In the genomic region with DNA sequence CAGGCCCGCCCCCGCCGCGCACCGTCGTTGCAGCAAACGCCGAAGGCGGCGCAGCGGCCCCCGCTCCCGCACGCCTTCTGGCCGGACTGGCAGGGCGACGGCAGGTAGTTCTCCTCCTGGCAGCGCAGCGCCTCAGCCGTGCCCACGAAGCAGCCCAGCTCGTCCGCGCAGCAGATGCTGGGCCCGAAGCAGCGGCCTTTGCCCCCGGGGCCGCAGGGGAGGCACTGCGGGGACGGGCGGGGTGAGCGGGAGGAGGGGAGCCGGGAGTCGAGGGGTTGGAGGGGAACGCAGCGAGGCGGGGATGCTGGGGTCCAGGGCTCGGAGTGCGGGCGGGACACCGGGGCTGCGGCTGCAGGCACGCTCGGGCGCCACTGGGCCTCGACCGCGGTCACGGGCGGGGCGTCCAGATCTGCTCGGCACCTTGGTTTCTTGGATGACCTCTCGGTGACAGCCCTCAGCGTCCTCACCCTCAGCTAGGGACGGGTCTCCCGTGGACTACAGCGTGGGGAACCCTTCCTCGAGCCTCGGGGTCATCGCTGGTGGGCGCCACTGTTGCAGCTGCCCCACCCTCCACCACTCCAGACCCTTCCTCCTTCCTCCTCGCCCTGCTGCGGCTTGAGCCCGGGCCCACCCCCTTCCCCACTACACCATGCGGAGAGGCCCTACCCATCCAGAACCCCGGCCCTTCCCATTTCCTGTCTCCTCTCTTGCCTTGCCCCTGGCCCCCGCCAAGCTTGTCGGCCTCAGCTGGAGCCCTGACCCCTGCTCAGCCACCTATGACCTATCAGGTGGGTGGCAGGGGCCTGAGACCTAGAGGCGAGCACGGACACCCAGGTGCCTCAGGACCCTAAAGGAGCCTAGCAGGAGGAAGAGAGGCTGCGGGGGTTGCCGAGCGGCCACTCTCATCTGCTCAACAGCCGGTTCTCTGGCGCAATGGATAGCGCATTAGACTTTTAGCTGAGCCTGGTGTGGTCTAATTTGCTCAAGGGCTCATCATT, we compare ENCODE assay signal across 11 cellular contexts. TPM values are rescaled to one million over a fixed set of nuclear protein-coding genes. Genes with fewer than 3 reads are reported as not detected.
DNase-seq lines count a peak whose midpoint lies in the region; ATAC-seq and TF ChIP-seq lines count a peak whose summit lies in the region.
"Had no signal": no experiment of that assay in that cellular context is flagged by ENCODE, and none has a peak within 500 bp of the region (broad histone marks: within the 10 kb centered on the region; RNA-seq: fewer than 3 reads in every experiment).

No MANE protein-coding gene starts in this region.

- H4K20me1 ChIP-seq in osteoblast (ENCODE audit: insufficient read depth, low read length): no peaks in the 10 kb centered on the region

- no peak for TF ChIP-seq CTCF in CD4-positive, alpha-beta T cell (IDR thresholded peaks at IDR 0.05)
- TF ChIP-seq CTCF in endodermal cell (conservative IDR thresholded peaks at IDR 0.05) (no peak), osteoblast (IDR thresholded peaks at IDR 0.05; ENCODE audit: extremely low read depth, low read depth, low read length) (no peak)

- intact Hi-C loops in CD4-positive, alpha-beta T cell (cut with DNase I, micrococcal nuclease): no loop called here
- intact Hi-C loops in sciatic nerve (cut with DNase I): no loop called here

- H3K36me3 Mint-ChIP-seq in CD4-positive, alpha-beta T cell (ENCODE audit: low read depth): no peaks in the 10 kb centered on the region
- H3K36me3 Mint-ChIP-seq in endodermal cell (ENCODE audit: low read depth): no peaks in the 10 kb centered on the region

- 12% methylated on average over 75 of the region's 76 CpGs for WGBS in HUES64
- 26 to 44% methylated on average over 29 to 76 of the region's 76 CpGs for WGBS in endodermal cell (ENCODE audit: insufficient coverage in 1 of 2, insufficient read length in 1 of 2), 2 experiments

- H3K4me3 ChIP-seq in HUES64 (ENCODE audit: low read length) (peak overlapping the region; percentile 50), endodermal cell (ENCODE audit: low read length) (no peak overlapping the region), osteoblast (ENCODE audit: insufficient read depth, low read length) (no peak overlapping the region), HAP-1 (no peak overlapping the region)

- no peak overlapping the region for H2AFZ ChIP-seq in osteoblast (ENCODE audit: low read length)

- H3K4me3 Mint-ChIP-seq in CD4-positive, alpha-beta T cell: peak overlapping the region; percentile 48
- H3K4me3 Mint-ChIP-seq in endodermal cell: peak overlapping the region; percentile 38

- no peaks in the 10 kb centered on the region for H3K79me2 ChIP-seq in osteoblast (ENCODE audit: insufficient read depth, low read length)

- no peaks in the 10 kb centered on the region for H3K36me3 ChIP-seq in HUES64 (ENCODE audit: insufficient read depth, low read length)
- H3K36me3 ChIP-seq in endodermal cell (ENCODE audit: control insufficient read depth, insufficient read depth, low read length): no peaks in the 10 kb centered on the region
- no peaks in the 10 kb centered on the region for H3K36me3 ChIP-seq in osteoblast (ENCODE audit: insufficient read depth, low read length)
- H3K36me3 ChIP-seq in HAP-1 (replicated peaks): no peaks in the 10 kb centered on the region

- H3K27ac ChIP-seq in CD4-positive, alpha-beta T cell (ENCODE audit: low read depth, low read length): no peak overlapping the region
- H3K27ac ChIP-seq in HUES64 (ENCODE audit: low read depth, low read length): no peak overlapping the region
- H3K27ac ChIP-seq in endodermal cell (ENCODE audit: low read depth, low read length): no peak overlapping the region
- no peak overlapping the region for H3K27ac ChIP-seq in osteoblast (ENCODE audit: low read depth, low read length)

- H3K27ac Mint-ChIP-seq in CD4-positive, alpha-beta T cell: no peak overlapping the region
- H3K27ac Mint-ChIP-seq in endodermal cell: no peak overlapping the region

- POLR2A ChIA-PET in CD4-positive, alpha-beta T cell (lab: Charles Lee): interaction anchor here (1.7 to 2.3 kb wide), 2 partner anchors 9 to 10 kb away, joined by 7 to 18 read pairs; no protein-coding TSS in a partner anchor

- in situ Hi-C loops in HAP-1 (cut with MboI; ENCODE audit: low sequenced_read_pairs): no loop called here

- H3K4me1 ChIP-seq in HUES64 (ENCODE audit: insufficient read depth, low read length) (peaks cover 4% of the 10 kb centered on the region; the same call in 1 of the 2 replicates), endodermal cell (ENCODE audit: control insufficient read depth, insufficient read depth, low read length) (no peaks in the 10 kb centered on the region), osteoblast (ENCODE audit: insufficient read depth, low read length) (peaks cover 10% of the 10 kb centered on the region), HAP-1 (no peaks in the 10 kb centered on the region)

- no peak overlapping the region for H3K9ac ChIP-seq in HUES64 (ENCODE audit: low read depth, low read length)
- H3K9ac ChIP-seq in endodermal cell (ENCODE audit: extremely low read depth, low read length, poor library complexity, severe bottlenecking): no peak overlapping the region

- no peaks in the 10 kb centered on the region for H3K9me3 ChIP-seq in CD4-positive, alpha-beta T cell (ENCODE audit: control insufficient read depth, low read length)
- H3K9me3 ChIP-seq in HUES64 (ENCODE audit: insufficient read depth, low read depth, low read length): no peaks in the 10 kb centered on the region
- no peaks in the 10 kb centered on the region for H3K9me3 ChIP-seq in endodermal cell (ENCODE audit: control insufficient read depth, low read length)
- H3K9me3 ChIP-seq in osteoblast (ENCODE audit: low read depth, low read length): no peaks in the 10 kb centered on the region
- H3K9me3 ChIP-seq in HAP-1: no peaks in the 10 kb centered on the region

- H3K9me3 Mint-ChIP-seq in CD4-positive, alpha-beta T cell: no peaks in the 10 kb centered on the region
- no peaks in the 10 kb centered on the region for H3K9me3 Mint-ChIP-seq in endodermal cell

- H3K4me1 Mint-ChIP-seq in CD4-positive, alpha-beta T cell (ENCODE audit: low read depth): peaks cover 12% of the 10 kb centered on the region
- peaks cover 3% of the 10 kb centered on the region for H3K4me1 Mint-ChIP-seq in endodermal cell

- peak; percentile 41 for ATAC-seq in CD4-positive, alpha-beta T cell (ENCODE audit: poor library complexity)
- ATAC-seq in sciatic nerve: no peak

- no peak for DNase-seq in CD4-positive, alpha-beta T cell
- DNase-seq in endodermal cell (peak; percentile 72), osteoblast (ENCODE audit: insufficient read length, low spot score, missing footprints) (peak; percentile 73), sciatic nerve (ENCODE audit: low spot score) (no peak), RPMI8226 (no peak), HAP-1 (ENCODE audit: low spot score in 2 of 2) (no peak)
- DNase-seq in stimulated activated CD4-positive, alpha-beta T cell treated with anti-CD3 and anti-CD28 coated beads, Interleukin-15, amount 100 ng/mL, for 24 hours: no peak
- DNase-seq: activated CD4-positive, alpha-beta T cell treated with anti-CD3 and anti-CD28 coated beads for 1 hour; caudate nucleus; OCI-M1 had no signal

- peaks cover 45% of the 10 kb centered on the region for H3K27me3 Mint-ChIP-seq in CD4-positive, alpha-beta T cell
- H3K27me3 Mint-ChIP-seq in endodermal cell (ENCODE audit: insufficient read depth): peaks cover 64% of the 10 kb centered on the region

- H3K27me3 ChIP-seq in CD4-positive, alpha-beta T cell (ENCODE audit: control insufficient read depth, insufficient read depth, low read length): peaks cover 26% of the 10 kb centered on the region
- H3K27me3 ChIP-seq in HUES64 (ENCODE audit: insufficient read depth, low read length) (peaks cover 56% of the 10 kb centered on the region), endodermal cell (ENCODE audit: control insufficient read depth, insufficient read depth, low read length, poor library complexity, severe bottlenecking) (peaks cover 62% of the 10 kb centered on the region), osteoblast (ENCODE audit: insufficient read depth, low read length) (peaks cover 34% of the 10 kb centered on the region), HAP-1 (ENCODE audit: low read depth) (no peaks in the 10 kb centered on the region; the same call in 1 of the 2 replicates)

- H3K4me2 ChIP-seq in osteoblast (ENCODE audit: insufficient read depth, low read length): no peak overlapping the region

- CTCF ChIA-PET in CD4-positive, alpha-beta T cell (lab: Charles Lee): no interaction called here

RNA-seq across cellular contexts. Expression of a gene that starts 1.3 kb away (rescaled TPM):
- total RNA-seq in CD4-positive, alpha-beta T cell: under 1 TPM; 0.47 to 0.56 TPM
- not detected for polyA plus RNA-seq in HUES64 (2013, experiment 1 of 2)
- polyA plus RNA-seq in HUES64 (2013, experiment 2 of 2): not detected
- total RNA-seq in endodermal cell: not detected
- polyA plus RNA-seq in endodermal cell (2013, experiment 1 of 2): not detected
- not detected for polyA plus RNA-seq in endodermal cell (2013, experiment 2 of 2)
- not detected in 2 replicates for total RNA-seq in osteoblast
- not detected for total RNA-seq in sciatic nerve

RNA-seq across cellular contexts. Expression of a gene that starts 11.8 kb away (rescaled TPM):
- total RNA-seq in CD4-positive, alpha-beta T cell: 1 to 10 TPM; 1.1 to 1.6 TPM
- polyA plus RNA-seq in HUES64 (2013, experiment 1 of 2): not detected
- not detected for polyA plus RNA-seq in HUES64 (2013, experiment 2 of 2)
- total RNA-seq in endodermal cell: not detected
- polyA plus RNA-seq in endodermal cell (2013, experiment 1 of 2): not detected
- polyA plus RNA-seq in endodermal cell (2013, experiment 2 of 2): not detected
- total RNA-seq in osteoblast: not detected in 2 replicates
- total RNA-seq in sciatic nerve: not detected

RNA-seq across cellular contexts. Expression of a gene that starts 37.4 kb away (rescaled TPM):
- total RNA-seq in CD4-positive, alpha-beta T cell: 10 to 100 TPM; 19.3 to 22.7 TPM
- polyA plus RNA-seq in HUES64 (2013, experiment 1 of 2): 80.0 TPM
- 74.7 TPM for polyA plus RNA-seq in HUES64 (2013, experiment 2 of 2)
- total RNA-seq in endodermal cell (10 to 100 TPM; 75.1 to 87.7 TPM), osteoblast (20.6 and 21.0 TPM in 2 replicates), sciatic nerve (29.6 TPM)
- 62.9 TPM for polyA plus RNA-seq in endodermal cell (2013, experiment 1 of 2)
- polyA plus RNA-seq in endodermal cell (2013, experiment 2 of 2): 61.7 TPM

RNA-seq across cellular contexts. Expression of a gene that starts 39.8 kb away (rescaled TPM):
- not detected for total RNA-seq in CD4-positive, alpha-beta T cell
- polyA plus RNA-seq in HUES64 (2013, experiment 1 of 2): 0.50 TPM
- polyA plus RNA-seq in HUES64 (2013, experiment 2 of 2): not detected
- total RNA-seq in endodermal cell (1 to 10 TPM in 1 of 2 donors, not detected in 1; 2.5 TPM), osteoblast (0.29 TPM in 1 of 2 replicates, not detected in the other), sciatic nerve (not detected)
- polyA plus RNA-seq in endodermal cell (2013, experiment 1 of 2): not detected
- polyA plus RNA-seq in endodermal cell (2013, experiment 2 of 2): not detected

Comparison
In these comparisons a context has a peak if more than half of its experiments do, and no peak if none do; other contexts are left out.
1. DNase-seq: peak in endodermal cell (single experiment) and osteoblast (single experiment); none in CD4-positive, alpha-beta T cell (0 of 10), sciatic nerve (single experiment), RPMI8226 (single experiment), stimulated activated CD4-positive, alpha-beta T cell treated with anti-CD3 and anti-CD28 coated beads, Interleukin-15, amount 100 ng/mL, for 24 hours (single experiment) and HAP-1 (0 of 2).